Comparison of ENCODE assay signal across 8 cellular contexts in the genomic region with DNA sequence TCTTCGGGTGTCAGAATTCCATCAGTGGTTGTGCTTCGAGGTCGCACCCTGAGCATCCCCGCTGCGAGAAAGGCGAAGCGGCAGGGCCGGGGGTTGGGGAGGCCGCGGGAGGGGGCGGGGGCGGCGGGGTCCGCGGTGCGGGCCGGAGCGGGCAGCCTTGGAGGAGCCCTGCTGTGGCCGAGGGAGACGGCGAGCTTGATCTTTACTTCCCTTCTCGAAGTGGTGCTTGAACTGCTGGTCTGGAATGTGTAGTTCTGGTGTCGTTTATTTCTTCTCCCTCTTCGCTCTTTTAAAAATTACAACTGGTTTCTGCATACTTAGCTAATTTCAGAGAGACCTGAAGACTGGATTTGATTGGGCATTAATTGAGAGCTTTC. TPM values are rescaled to one million over a fixed set of nuclear protein-coding genes. Genes with fewer than 3 reads are reported as not detected.
A peak's percentile ranks its signal among the peaks of the same experiment; 100 is the strongest.
DNase-seq lines count a peak whose midpoint lies in the region; ATAC-seq and TF ChIP-seq lines count a peak whose summit lies in the region.

No MANE protein-coding gene starts in this region.

- H3K27me3 ChIP-seq in WERI-Rb-1 (ENCODE audit: insufficient read depth, low read depth, severe bottlenecking), result no peaks in the 10 kb centered on the region
- no peaks in the 10 kb centered on the region for H3K27me3 ChIP-seq in trophoblast cell (ENCODE audit: insufficient read depth, low read length)

- H3K4ac ChIP-seq in trophoblast cell (ENCODE audit: low read depth, low read length), result peak overlapping the region; percentile 29

- no peaks in the 10 kb centered on the region for H3K36me3 ChIP-seq in WERI-Rb-1
- no peaks in the 10 kb centered on the region for H3K36me3 ChIP-seq in trophoblast cell (ENCODE audit: control insufficient read depth in 1 of 2, insufficient read depth in 2 of 2, low read length in 2 of 2)

- H3K79me1 ChIP-seq in trophoblast cell (ENCODE audit: low read length), result peaks cover 13% of the 10 kb centered on the region

- WGBS in trophoblast cell (ENCODE audit: extremely low coverage, insufficient coverage, insufficient read length), result no CpG with 5 or more reads among the region's 24 CpGs

- no peak for TF ChIP-seq CTCF in WERI-Rb-1 (IDR thresholded peaks at IDR 0.05; ENCODE audit: low read depth, low read length)

- H3K4me1 Mint-ChIP-seq in activated naive CD4-positive, alpha-beta T cell treated with anti-CD3 and anti-CD28 coated beads, Interleukin-2, amount 50 U/mL, for 24 hours, result peaks cover 29% of the 10 kb centered on the region

- H3K9ac ChIP-seq in trophoblast cell (ENCODE audit: low read length), result peak overlapping the region; percentile 84

- H2BK5ac ChIP-seq in trophoblast cell (ENCODE audit: low read depth, low read length, poor library complexity), result peak overlapping the region; percentile 63

- no peaks in the 10 kb centered on the region for H3K27me3 Mint-ChIP-seq in activated naive CD4-positive, alpha-beta T cell treated with anti-CD3 and anti-CD28 coated beads, Interleukin-2, amount 50 U/mL, for 24 hours

- H3K79me2 ChIP-seq in trophoblast cell (ENCODE audit: control insufficient read depth, insufficient read depth, low read length, poor library complexity), result peaks cover 17% of the 10 kb centered on the region

- H2BK120ac ChIP-seq in trophoblast cell (ENCODE audit: insufficient read depth, low read length, poor library complexity), result no peak overlapping the region

- no peak overlapping the region for H3K23ac ChIP-seq in trophoblast cell (ENCODE audit: low read length)

- no peak overlapping the region for H3K27ac ChIP-seq in WERI-Rb-1
- H3K27ac ChIP-seq in trophoblast cell (ENCODE audit: low read depth, low read length), result no peak overlapping the region

- H3K4me2 ChIP-seq in trophoblast cell (ENCODE audit: low read length), result peak overlapping the region; percentile 72

- H2AK5ac ChIP-seq in trophoblast cell (ENCODE audit: low read length), result no peak overlapping the region

- no peak overlapping the region for H4K12ac ChIP-seq in trophoblast cell (ENCODE audit: low read depth, low read length)

- DNase-seq in activated naive CD4-positive, alpha-beta T cell treated with anti-CD3 and anti-CD28 coated beads, Interleukin-2, amount 50 U/mL, for 16 hours, result no peak
- DNase-seq in WERI-Rb-1, result peak; percentile 17
- DNase-seq in glomerular visceral epithelial cell (ENCODE audit: extremely low spot score), result peak; percentile 30
- peak in 1 of 2 donors; percentile 38 for DNase-seq in trophoblast cell
- no peak for DNase-seq in midbrain (lab: John Stamatoyannopoulos, UW)

- H3K4me3 Mint-ChIP-seq in activated naive CD4-positive, alpha-beta T cell treated with anti-CD3 and anti-CD28 coated beads, Interleukin-2, amount 50 U/mL, for 24 hours, result peak overlapping the region; percentile 91

- peaks cover 7 to 12% of the 10 kb centered on the region in 2 experiments for H3K4me1 ChIP-seq in trophoblast cell (ENCODE audit: control insufficient read depth in 1 of 2, insufficient read depth in 2 of 2, low read length in 2 of 2)

- no peak overlapping the region for H2BK12ac ChIP-seq in trophoblast cell (ENCODE audit: low read length)

- no peak overlapping the region for H2AFZ ChIP-seq in trophoblast cell (ENCODE audit: insufficient read depth, low read length, poor library complexity)

- no peak overlapping the region for H4K8ac ChIP-seq in trophoblast cell (ENCODE audit: low read depth, low read length)

- peaks cover 3% of the 10 kb centered on the region for H3K36me3 Mint-ChIP-seq in activated naive CD4-positive, alpha-beta T cell treated with anti-CD3 and anti-CD28 coated beads, Interleukin-2, amount 50 U/mL, for 24 hours

- H3K18ac ChIP-seq in trophoblast cell (ENCODE audit: low read length), result peak overlapping the region; percentile 94

- H3K9me3 ChIP-seq in WERI-Rb-1 (ENCODE audit: severe bottlenecking) (no peaks in the 10 kb centered on the region), trophoblast cell (ENCODE audit: insufficient read depth, low read depth, low read length) (no peaks in the 10 kb centered on the region)

- no peaks in the 10 kb centered on the region for H3K9me3 Mint-ChIP-seq in activated naive CD4-positive, alpha-beta T cell treated with anti-CD3 and anti-CD28 coated beads, Interleukin-2, amount 50 U/mL, for 24 hours

- H3K4me3 ChIP-seq in WERI-Rb-1 (ENCODE audit: low read depth, low read length), result peak overlapping the region; percentile 66
- peak overlapping the region; percentile 94 for H3K4me3 ChIP-seq in trophoblast cell (ENCODE audit: low read depth, low read length)

- ATAC-seq in HG03196 (IDR thresholded peaks at IDR 0.05; ENCODE audit: unreplicated experiment), result no peak
- ATAC-seq in GM19455 (IDR thresholded peaks at IDR 0.05; ENCODE audit: unreplicated experiment), result no peak

- peak overlapping the region; percentile 61 for H4K91ac ChIP-seq in trophoblast cell (ENCODE audit: low read depth, low read length)

- H3K27ac Mint-ChIP-seq in activated naive CD4-positive, alpha-beta T cell treated with anti-CD3 and anti-CD28 coated beads, Interleukin-2, amount 50 U/mL, for 24 hours, result peak overlapping the region; percentile 4

- peak overlapping the region; percentile 21 for H3K14ac ChIP-seq in trophoblast cell (ENCODE audit: low read length)

RNA-seq across cellular contexts. Expression of a gene that starts 1.1 kb away (rescaled TPM):
- 357 and 374 TPM in 2 replicates for polyA plus RNA-seq in trophoblast cell (2013)

Comparison
In these comparisons a context has a peak if more than half of its experiments do, and no peak if none do; other contexts are left out.
1. DNase-seq: peak in WERI-Rb-1 (single experiment) and glomerular visceral epithelial cell (single experiment); none in activated naive CD4-positive, alpha-beta T cell treated with anti-CD3 and anti-CD28 coated beads, Interleukin-2, amount 50 U/mL, for 16 hours (single experiment) and midbrain (single experiment).